1 cellular context compared by ENCODE assay signal in genomic region chr6:10616266-10616665, GRCh38.
TF ChIP-seq lines count a peak whose summit lies in the region.

No MANE protein-coding gene starts in this region.

TF ChIP-seq in K562, 482 proteins besides CTCF, POLR2A, EP300 and RAD21:
- TF ChIP-seq RBM25 (IDR thresholded peaks at IDR 0.05; ENCODE audit: low read depth, low read length, severe bottlenecking) (peak; percentile 48), CC2D1A (IDR thresholded peaks at IDR 0.05) (peak; percentile 33; the same call in 1 of the 2 replicates), NFYB (IDR thresholded peaks at IDR 0.05; ENCODE audit: extremely low read depth, insufficient read length) (peak; percentile 80)
